Comparison of ENCODE assay signal across 8 cellular contexts in genomic region chr11:124115782-124116616, GRCh38. TPM values are rescaled to one million over a fixed set of nuclear protein-coding genes. Genes with fewer than 3 reads are reported as not detected.
DNase-seq lines count a peak whose midpoint lies in the region; ATAC-seq and TF ChIP-seq lines count a peak whose summit lies in the region.

No MANE protein-coding gene starts in this region.

- no peaks in the 10 kb centered on the region for H3K27me3 ChIP-seq in right atrium auricular region

- peak overlapping the region; percentile 2 to 12 for H3K27ac ChIP-seq in right atrium auricular region

- TF ChIP-seq CTCF in right atrium auricular region (IDR thresholded peaks at IDR 0.05): no peak
- TF ChIP-seq CTCF in retinal pigment epithelial cell (conservative IDR thresholded peaks at IDR 0.05; ENCODE audit: low read depth, low read length): no peak

- ATAC-seq in HG02759 (IDR thresholded peaks at IDR 0.05; ENCODE audit: unreplicated experiment): peak; percentile 37
- ATAC-seq in activated T-helper 17 cell treated with anti-CD3 and anti-CD28 coated beads, Interleukin-2, amount 50 U/mL, for 72 hours (replicated peaks): peak; percentile 33

- H3K27ac Mint-ChIP-seq in activated T-helper 17 cell treated with anti-CD3 and anti-CD28 coated beads, Interleukin-2, amount 50 U/mL, for 72 hours: peak overlapping the region; percentile 95

- H3K36me3 Mint-ChIP-seq in activated T-helper 17 cell treated with anti-CD3 and anti-CD28 coated beads, Interleukin-2, amount 50 U/mL, for 72 hours (ENCODE audit: low read depth): peaks cover 32% of the 10 kb centered on the region

- H3K4me3 ChIP-seq in right atrium auricular region (peak overlapping the region; percentile 54 to 56), retinal pigment epithelial cell (ENCODE audit: low read length) (peak overlapping the region; percentile 61)

- H3K4me1 ChIP-seq in right atrium auricular region: peaks cover 2 to 15% of the 10 kb centered on the region in 2 donors

- DNase-seq in DMS53 (lab: John Stamatoyannopoulos, UW): peak; percentile 82
- no peak for DNase-seq in right atrium auricular region (ENCODE audit: low spot score)
- no peak for DNase-seq in retinal pigment epithelial cell (ENCODE audit: low read depth)
- DNase-seq in stimulated activated CD4-positive, alpha-beta T cell treated with anti-CD3 and anti-CD28 coated beads, Interleukin-4, amount 100 ng/mL, for 1 hour: no peak
- DNase-seq in HCEC 1CT: no peak
- no peak for DNase-seq in NCI-H146 (lab: John Stamatoyannopoulos, UW)

- peak overlapping the region; percentile 94 for H3K4me3 Mint-ChIP-seq in activated T-helper 17 cell treated with anti-CD3 and anti-CD28 coated beads, Interleukin-2, amount 50 U/mL, for 72 hours

- no peaks in the 10 kb centered on the region for H3K9me3 ChIP-seq in right atrium auricular region

- H3K36me3 ChIP-seq in right atrium auricular region: peaks cover 29% of the 10 kb centered on the region

- peaks cover 6% of the 10 kb centered on the region for H3K4me1 Mint-ChIP-seq in activated T-helper 17 cell treated with anti-CD3 and anti-CD28 coated beads, Interleukin-2, amount 50 U/mL, for 72 hours

- H3K9me3 Mint-ChIP-seq in activated T-helper 17 cell treated with anti-CD3 and anti-CD28 coated beads, Interleukin-2, amount 50 U/mL, for 72 hours: no peaks in the 10 kb centered on the region

- peaks cover 8% of the 10 kb centered on the region for H3K27me3 Mint-ChIP-seq in activated T-helper 17 cell treated with anti-CD3 and anti-CD28 coated beads, Interleukin-2, amount 50 U/mL, for 72 hours

RNA-seq across cellular contexts. Expression of gene VWA5A, which starts 0.7 kb away (rescaled TPM):
- total RNA-seq in activated T-helper 17 cell treated with anti-CD3 and anti-CD28 coated beads, Interleukin-2, amount 50 U/mL, for 72 hours: 1 to 10 TPM; 5.3 to 6.3 TPM
- total RNA-seq in right atrium auricular region: 1 to 10 TPM; 2.6 to 6.9 TPM
